25 cellular contexts compared by ENCODE assay signal in genomic region chr15:55715355-55716076, GRCh38. TPM values are rescaled to one million over a fixed set of nuclear protein-coding genes. Genes with fewer than 3 reads are reported as not detected.
DNase-seq lines count a peak whose midpoint lies in the region; FAIRE-seq and TF ChIP-seq lines count a peak whose summit lies in the region.
"Had no signal": no experiment of that assay in that cellular context is flagged by ENCODE, and none has a peak within 500 bp of the region (broad histone marks: within the 10 kb centered on the region; RNA-seq: fewer than 3 reads in every experiment).

No MANE protein-coding gene starts in this region.

- H2BK12ac ChIP-seq in H1 (ENCODE audit: low read depth, low read length), result no peak overlapping the region
- H2BK12ac ChIP-seq in mesenchymal stem cell (ENCODE audit: low read length in 2 of 2), result no peak overlapping the region

- no peak overlapping the region for H3K4me3 ChIP-seq in H1 (ENCODE audit: extremely low read depth in 1 of 4, insufficient read depth in 2 of 4, low read depth in 3 of 4, low read length in 4 of 4)
- no peak overlapping the region for H3K4me3 ChIP-seq in mesenchymal stem cell (ENCODE audit: insufficient read depth in 1 of 2, low read depth in 1 of 2, low read length in 2 of 2)
- H3K4me3 ChIP-seq: BLaER1, gastroesophageal sphincter, sigmoid colon had no signal

- no peak overlapping the region for H3K4ac ChIP-seq in H1 (replicated peaks; ENCODE audit: insufficient read length, low read depth, low read length)
- no peak overlapping the region for H3K4ac ChIP-seq in mesenchymal stem cell (ENCODE audit: low read depth in 1 of 2, low read length in 2 of 2)

- no peak for TF ChIP-seq RAD21 in H1 (IDR thresholded peaks at IDR 0.05 in 1 of 2, conservative IDR thresholded peaks at IDR 0.05 in 1 of 2; ENCODE audit: low read depth in 2 of 2, low read length in 2 of 2)

- WGBS in H1 (ENCODE audit: extremely low coverage in 1 of 2, insufficient coverage in 1 of 2, insufficient read length in 1 of 2, insufficient replicate concordance in 2 of 2, low coverage in 1 of 2, low lambda C conversion rate in 2 of 2, missing lambda C conversion rate in 1 of 2), 2 experiments, result 21% methylated on average over 6 of the region's 6 CpGs; no CpG with 5 or more reads in 1 of the 2 experiments
- WGBS in mesenchymal stem cell, result 15% methylated on average over 6 of the region's 6 CpGs

- H4K91ac ChIP-seq in H1 (replicated peaks; ENCODE audit: insufficient read length, low read length), result no peak overlapping the region
- H4K91ac ChIP-seq in mesenchymal stem cell (ENCODE audit: low read length), result peak overlapping the region; percentile 93

- H3K4me3 Mint-ChIP-seq in type B pancreatic cell, result peak overlapping the region; percentile 15
- no peak overlapping the region for H3K4me3 Mint-ChIP-seq in activated CD4-positive, alpha-beta T cell treated with anti-CD3 and anti-CD28 coated beads, Interleukin-2, amount 10 ng/mL, durations not matched to agents 24 days and 14 days
- H3K4me3 Mint-ChIP-seq: stimulated activated naive CD8-positive, alpha-beta T cell treated with anti-CD3 and anti-CD28 coated beads, Interleukin-15, amount 100 ng/mL, for 72 hours had no signal

- no peaks in the 10 kb centered on the region for H3K79me2 ChIP-seq in H1 (ENCODE audit: control insufficient read depth in 1 of 2, insufficient read depth in 2 of 2, low read length in 2 of 2)

- H3K36me3 ChIP-seq in H1 (ENCODE audit: control insufficient read depth in 2 of 4, insufficient read depth in 4 of 4, low read length in 3 of 4) (no peaks in the 10 kb centered on the region; a peak in 1 of 8 replicates), mesenchymal stem cell (ENCODE audit: control insufficient read depth in 1 of 2, insufficient read depth in 2 of 2, low read depth in 1 of 2, low read length in 2 of 2) (no peaks in the 10 kb centered on the region)
- H3K36me3 ChIP-seq: BLaER1, gastroesophageal sphincter, sigmoid colon had no signal

- DNase-seq in NCI-H82 (lab: John Stamatoyannopoulos, UW) (peak; percentile 16), NCI-H82 treated with DMSO at 0.1 percent for 48 hours (lab: John Stamatoyannopoulos, UW; ENCODE audit: unreplicated experiment) (no peak), H1 (ENCODE audit: low read depth in 1 of 2, low spot score in 2 of 2) (no peak), mesenchymal stem cell (peak; percentile 50), type B pancreatic cell (ENCODE audit: extremely low spot score, unreplicated experiment) (no peak), SIG-M5 treated with dmso at 0.1 percent for 504 hours (lab: John Stamatoyannopoulos, UW; ENCODE audit: unreplicated experiment) (no peak), NCI-H146 treated with DMSO at 0.1 percent for 48 hours (lab: John Stamatoyannopoulos, UW; ENCODE audit: unreplicated experiment) (no peak)
- no peak for DNase-seq in activated CD4-positive, alpha-beta T cell treated with anti-CD3 and anti-CD28 coated beads, Interleukin-2, amount 10 ng/mL, durations not matched to agents 24 days and 14 days
- DNase-seq: activated CD4-positive, alpha-beta T cell treated with anti-CD3 and anti-CD28 coated beads for 1 hour; Calu3; dermis blood vessel endothelial cell; erythroblast; HCEC 1CT; KBM-7; NCI-H1930; sigmoid colon; stimulated activated naive CD8-positive, alpha-beta T cell treated with anti-CD3 and anti-CD28 coated beads, Interleukin-15, amount 100 ng/mL, for 72 hours had no signal

- H3K9me3 ChIP-seq in H1 (ENCODE audit: insufficient read depth in 2 of 2, low read depth in 1 of 2, low read length in 1 of 2) (no peaks in the 10 kb centered on the region), mesenchymal stem cell (ENCODE audit: control insufficient read depth, low read length) (no peaks in the 10 kb centered on the region)
- H3K9me3 ChIP-seq: BLaER1, gastroesophageal sphincter, sigmoid colon had no signal

- peaks cover 5% of the 10 kb centered on the region for H3K9me3 Mint-ChIP-seq in type B pancreatic cell
- no peaks in the 10 kb centered on the region for H3K9me3 Mint-ChIP-seq in activated CD4-positive, alpha-beta T cell treated with anti-CD3 and anti-CD28 coated beads, Interleukin-2, amount 10 ng/mL, durations not matched to agents 24 days and 14 days
- H3K9me3 Mint-ChIP-seq: activated naive CD4-positive, alpha-beta T cell treated with anti-CD3 and anti-CD28 coated beads, Interleukin-2, amount 50 U/mL, for 72 hours; stimulated activated naive CD8-positive, alpha-beta T cell treated with anti-CD3 and anti-CD28 coated beads, Interleukin-15, amount 100 ng/mL, for 72 hours had no signal

- TF ChIP-seq EP300 in H1 (IDR thresholded peaks at IDR 0.05; ENCODE audit: borderline replicate concordance in 1 of 2, low read depth in 2 of 2, low read length in 2 of 2), result no peak

- peaks cover 0 to 1% of the 10 kb centered on the region in 2 experiments for H4K20me1 ChIP-seq in H1 (replicated peaks in 1 of 2; ENCODE audit: control insufficient read depth in 1 of 2, insufficient read depth in 2 of 2, low read length in 2 of 2)
- H4K20me1 ChIP-seq: BLaER1 had no signal

- peaks cover 19% of the 10 kb centered on the region for H3K36me3 Mint-ChIP-seq in type B pancreatic cell
- H3K36me3 Mint-ChIP-seq in activated CD4-positive, alpha-beta T cell treated with anti-CD3 and anti-CD28 coated beads, Interleukin-2, amount 10 ng/mL, durations not matched to agents 24 days and 14 days (ENCODE audit: low read depth), result no peaks in the 10 kb centered on the region
- H3K36me3 Mint-ChIP-seq: activated naive CD4-positive, alpha-beta T cell treated with anti-CD3 and anti-CD28 coated beads, Interleukin-2, amount 50 U/mL, for 72 hours had no signal

- H4K8ac ChIP-seq in H1 (ENCODE audit: extremely low read depth, insufficient read depth, low read length) (no peak overlapping the region), mesenchymal stem cell (ENCODE audit: low read length) (peak overlapping the region; percentile 69)

- H3K56ac ChIP-seq in H1 (replicated peaks; ENCODE audit: insufficient read length, low read depth, low read length), result no peak overlapping the region

- H2BK20ac ChIP-seq in H1 (ENCODE audit: low read length), result no peak overlapping the region

- H2BK15ac ChIP-seq in H1 (ENCODE audit: low read length), result no peak overlapping the region
- no peak overlapping the region for H2BK15ac ChIP-seq in mesenchymal stem cell (ENCODE audit: low read depth, poor library complexity, severe bottlenecking)

- H2BK5ac ChIP-seq in H1 (ENCODE audit: low read depth, low read length) (no peak overlapping the region), mesenchymal stem cell (ENCODE audit: low read depth, low read length, poor library complexity, severe bottlenecking) (no peak overlapping the region)

- H3K4me2 ChIP-seq in H1 (ENCODE audit: insufficient read depth in 1 of 2, low read depth in 2 of 2, low read length in 2 of 2) (peak overlapping the region in 1 of 2 experiments; percentile 19; a peak in 1 of 4 replicates), mesenchymal stem cell (ENCODE audit: low read length, poor library complexity, severe bottlenecking) (no peak overlapping the region)
- H3K4me2 ChIP-seq: BLaER1 had no signal

- no peak overlapping the region for H3K9ac ChIP-seq in H1 (replicated peaks in 1 of 4; ENCODE audit: extremely low read depth in 1 of 4, low read depth in 3 of 4, low read length in 3 of 4)
- no peak overlapping the region for H3K9ac ChIP-seq in mesenchymal stem cell (ENCODE audit: low read length)
- H3K9ac ChIP-seq: BLaER1, parathyroid adenoma had no signal

- intact Hi-C loops in activated CD4-positive, alpha-beta T cell treated with anti-CD3 and anti-CD28 coated beads, Interleukin-2, amount 10 ng/mL, durations not matched to agents 24 days and 14 days (cut with micrococcal nuclease), result no loop called here

- H3K23me2 ChIP-seq in H1 (ENCODE audit: low read depth, low read length), result no peaks in the 10 kb centered on the region; the same call in 1 of the 2 replicates

- H3K27me3 Mint-ChIP-seq in type B pancreatic cell, result no peaks in the 10 kb centered on the region
- peaks cover 29% of the 10 kb centered on the region for H3K27me3 Mint-ChIP-seq in activated CD4-positive, alpha-beta T cell treated with anti-CD3 and anti-CD28 coated beads, Interleukin-2, amount 10 ng/mL, durations not matched to agents 24 days and 14 days
- H3K27me3 Mint-ChIP-seq: brain had no signal

- H2BK120ac ChIP-seq in H1 (replicated peaks; ENCODE audit: low read depth, low read length), result no peak overlapping the region
- H2BK120ac ChIP-seq in mesenchymal stem cell (ENCODE audit: low read depth, low read length), result peak overlapping the region; percentile 61

- FAIRE-seq in H1 (lab: Jason Lieb, UNC), result peak; percentile 73
- FAIRE-seq: GM19239 had no signal

- H3K79me1 ChIP-seq in H1 (ENCODE audit: low read depth, low read length) (no peaks in the 10 kb centered on the region), mesenchymal stem cell (replicated peaks; ENCODE audit: low read length, poor library complexity, severe bottlenecking) (peaks cover 12% of the 10 kb centered on the region)

- CTCF ChIA-PET in H1 (lab: Charles Lee; ENCODE audit: partially characterized antibody), result interaction anchor here (0.6 to 2.2 kb wide), 7 partner anchors 9 to 1514 kb away, joined by 3 to 9 read pairs (median 4); no protein-coding TSS in a partner anchor

- no peak overlapping the region for H3K14ac ChIP-seq in H1 (ENCODE audit: insufficient read length)
- H3K14ac ChIP-seq in mesenchymal stem cell (ENCODE audit: low read length in 2 of 2), result no peak overlapping the region

- H3K4me1 ChIP-seq in H1 (replicated peaks in 1 of 4; ENCODE audit: control insufficient read depth in 3 of 4, insufficient read depth in 4 of 4, low read length in 3 of 4), result peaks cover 0 to 3% (median 1%) of the 10 kb centered on the region in 4 experiments; a peak in 1 of 7 replicates
- no peaks in the 10 kb centered on the region for H3K4me1 ChIP-seq in mesenchymal stem cell (ENCODE audit: control insufficient read depth, insufficient read depth, low read depth, low read length)
- H3K4me1 ChIP-seq: BLaER1, gastroesophageal sphincter, sigmoid colon had no signal

- peaks cover 0 to 12% (median 1%) of the 10 kb centered on the region in 4 experiments; a peak in 3 of 7 replicates for H3K27me3 ChIP-seq in H1 (replicated peaks in 1 of 4; ENCODE audit: control insufficient read depth in 3 of 4, extremely low read depth in 1 of 4, insufficient read depth in 3 of 4, low read length in 3 of 4)
- no peaks in the 10 kb centered on the region for H3K27me3 ChIP-seq in mesenchymal stem cell (ENCODE audit: control insufficient read depth in 1 of 2, insufficient read depth in 1 of 2, low read length in 2 of 2)
- H3K27me3 ChIP-seq: BLaER1, gastroesophageal sphincter, sigmoid colon had no signal

- H2AFZ ChIP-seq in H1 (ENCODE audit: low read length) (no peak overlapping the region), mesenchymal stem cell (ENCODE audit: low read depth, low read length) (no peak overlapping the region)
- H2AFZ ChIP-seq: parathyroid adenoma had no signal

- no peak overlapping the region for H3K27ac Mint-ChIP-seq in type B pancreatic cell
- H3K27ac Mint-ChIP-seq in activated CD4-positive, alpha-beta T cell treated with anti-CD3 and anti-CD28 coated beads, Interleukin-2, amount 10 ng/mL, durations not matched to agents 24 days and 14 days, result no peak overlapping the region
- H3K27ac Mint-ChIP-seq: activated naive CD4-positive, alpha-beta T cell treated with anti-CD3 and anti-CD28 coated beads, Interleukin-2, amount 50 U/mL, for 72 hours; stimulated activated naive CD8-positive, alpha-beta T cell treated with anti-CD3 and anti-CD28 coated beads, Interleukin-15, amount 100 ng/mL, for 72 hours had no signal

- POLR2A ChIA-PET in H1 (lab: Charles Lee; ENCODE audit: partially characterized antibody), result no interaction called here

- peaks cover 21% of the 10 kb centered on the region for H3K4me1 Mint-ChIP-seq in type B pancreatic cell (ENCODE audit: unreplicated experiment)
- H3K4me1 Mint-ChIP-seq in activated CD4-positive, alpha-beta T cell treated with anti-CD3 and anti-CD28 coated beads, Interleukin-2, amount 10 ng/mL, durations not matched to agents 24 days and 14 days, result no peaks in the 10 kb centered on the region
- H3K4me1 Mint-ChIP-seq: stimulated activated naive CD8-positive, alpha-beta T cell treated with anti-CD3 and anti-CD28 coated beads, Interleukin-15, amount 100 ng/mL, for 72 hours had no signal

- TF ChIP-seq CTCF in H1 (IDR thresholded peaks at IDR 0.05; ENCODE audit: control extremely low read depth in 1 of 3, insufficient read depth in 1 of 3, low read depth in 1 of 3, low read length in 3 of 3) (no peak), type B pancreatic cell (conservative IDR thresholded peaks at IDR 0.05) (no peak)

- H3K18ac ChIP-seq in H1 (ENCODE audit: extremely low read depth, low read length) (no peak overlapping the region), mesenchymal stem cell (ENCODE audit: low read depth in 1 of 2, low read length in 2 of 2) (peak overlapping the region; percentile 66 to 75)

- TF ChIP-seq POLR2A in H1 (IDR thresholded peaks at IDR 0.05; ENCODE audit: control extremely low read depth in 1 of 2, low read depth in 2 of 2, low read length in 2 of 2), result no peak

- H4K5ac ChIP-seq in H1 (ENCODE audit: insufficient read length, low read depth, low read length), result no peak overlapping the region

- no peak overlapping the region for H2AK5ac ChIP-seq in H1 (ENCODE audit: low read depth, low read length)
- H2AK5ac ChIP-seq in mesenchymal stem cell (ENCODE audit: low read length, severe bottlenecking), result no peak overlapping the region

- H3K23ac ChIP-seq in H1 (ENCODE audit: insufficient read length), result no peak overlapping the region
- no peak overlapping the region for H3K23ac ChIP-seq in mesenchymal stem cell (ENCODE audit: low read length in 2 of 2)

- no peak overlapping the region for H3K27ac ChIP-seq in H1 (ENCODE audit: low read depth, low read length)
- no peak overlapping the region for H3K27ac ChIP-seq in mesenchymal stem cell (ENCODE audit: low read length, poor library complexity, severe bottlenecking)
- H3K27ac ChIP-seq: 22Rv1, BLaER1, gastroesophageal sphincter, parathyroid adenoma, sigmoid colon had no signal

RNA-seq across cellular contexts. Expression of gene PRTG, which starts 27.4 kb away (rescaled TPM):
- total RNA-seq in H1 (2021; fragmentation: NEBNext Ultra II Directional; extraction: Animal tissue kit (Norgen Biotek cat#: 25700)), result 3.2 and 3.4 TPM in 2 replicates
- 2.1 and 3.1 TPM in 2 replicates for polyA plus RNA-seq in H1 (2011; rRNA removed)
- polyA plus RNA-seq in H1 (2011; cell fraction: cytosol; rRNA removed), result 2.6 TPM
- polyA plus RNA-seq in H1 (2011; cell fraction: nucleus; rRNA removed), result 4.0 TPM
- polyA plus RNA-seq in H1 (2012, experiment 1 of 2), result 1.9 to 3.3 TPM (median 2.6 TPM) in 4 replicates
- polyA plus RNA-seq in H1 (2012, experiment 2 of 2), result 0.35 TPM
- polyA plus RNA-seq in H1 (2013, experiment 1 of 2), result 4.5 TPM
- polyA plus RNA-seq in H1 (2013, experiment 2 of 2), result 3.4 TPM
- 8.5 and 15.2 TPM in 2 replicates for polyA minus RNA-seq in H1 (2011; rRNA and poly(A)+ RNA removed)
- 6.4 TPM for polyA minus RNA-seq in H1 (2011; cell fraction: cytosol; rRNA and poly(A)+ RNA removed)
- polyA minus RNA-seq in H1 (2011; cell fraction: nucleus; rRNA and poly(A)+ RNA removed), result 18.8 TPM
- 6.8 TPM for polyA plus RNA-seq in mesenchymal stem cell (2013, experiment 1 of 2)
- polyA plus RNA-seq in mesenchymal stem cell (2013, experiment 2 of 2), result 6.4 TPM
- total RNA-seq in type B pancreatic cell (ENCODE audit: low replicate concordance), result 14.3 and 51.7 TPM in 2 replicates
- not detected in 2 replicates for total RNA-seq in activated CD4-positive, alpha-beta T cell treated with anti-CD3 and anti-CD28 coated beads, Interleukin-2, amount 10 ng/mL, durations not matched to agents 24 days and 14 days
- total RNA-seq: activated CD8-positive, alpha-beta memory T cell treated with anti-CD3 and anti-CD28 coated beads for 36 hours; activated naive CD4-positive, alpha-beta T cell treated with anti-CD3 and anti-CD28 coated beads, Interleukin-2, amount 50 U/mL, for 72 hours had no signal

Comparison
In these comparisons a context has a peak if more than half of its experiments do, and no peak if none do; other contexts are left out.
1. DNase-seq: peak in NCI-H82 (single experiment) and mesenchymal stem cell (single experiment); none in NCI-H82 treated with DMSO at 0.1 percent for 48 hours (single experiment), H1 (0 of 2), type B pancreatic cell (single experiment), SIG-M5 treated with dmso at 0.1 percent for 504 hours (single experiment), NCI-H146 treated with DMSO at 0.1 percent for 48 hours (single experiment) and activated CD4-positive, alpha-beta T cell treated with anti-CD3 and anti-CD28 coated beads, Interleukin-2, amount 10 ng/mL, durations not matched to agents 24 days and 14 days (single experiment).